9 cellular contexts compared by ENCODE assay signal in the genomic region with DNA sequence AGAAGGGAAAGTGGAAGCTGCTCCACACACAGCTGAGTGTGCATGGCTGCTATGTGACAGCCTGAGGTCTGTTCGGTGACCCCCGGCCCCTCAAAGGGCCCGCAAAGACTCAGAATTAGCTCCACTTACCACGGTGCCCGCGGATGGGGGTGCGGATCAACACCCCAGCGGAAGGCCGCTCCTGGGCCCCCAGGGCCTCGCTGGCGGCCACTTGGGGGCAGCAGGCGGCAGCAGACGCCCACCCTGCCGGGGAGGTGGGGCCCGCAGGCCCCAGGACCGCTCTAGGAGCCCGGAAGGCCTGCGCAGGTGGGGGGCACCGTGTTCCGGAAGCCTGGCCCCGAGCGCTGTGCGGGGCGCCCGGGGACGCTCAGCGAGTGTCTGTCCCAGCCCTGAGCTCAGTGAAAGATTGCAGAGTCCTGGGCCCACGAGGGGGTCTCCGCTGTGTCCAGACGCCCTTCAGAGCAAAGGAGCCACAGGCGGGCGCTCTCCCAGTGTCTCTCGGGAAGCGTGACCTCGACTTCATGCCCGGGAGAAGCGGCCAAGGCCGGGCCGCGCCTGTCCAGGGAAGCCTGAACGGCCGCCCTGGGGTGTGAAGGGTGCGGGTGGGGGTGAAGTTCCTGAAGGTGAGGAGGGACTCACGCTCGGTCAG.
DNase-seq lines count a peak whose midpoint lies in the region; ATAC-seq and TF ChIP-seq lines count a peak whose summit lies in the region.
"Had no signal": no experiment of that assay in that cellular context is flagged by ENCODE, and none has a peak within 500 bp of the region (broad histone marks: within the 10 kb centered on the region; RNA-seq: fewer than 3 reads in every experiment).

No MANE protein-coding gene starts in this region.

- H3K9me3 ChIP-seq in heart left ventricle, result no peaks in the 10 kb centered on the region
- H3K9me3 ChIP-seq: SJCRH30 had no signal

- H3K9me3 Mint-ChIP-seq in CD14-positive monocyte (peaks cover 0 to 2% (median 0%) of the 10 kb centered on the region in 7 donors), progenitor cell of endocrine pancreas (ENCODE audit: low read depth) (no peaks in the 10 kb centered on the region)

- H3K27me3 ChIP-seq in heart left ventricle, result no peaks in the 10 kb centered on the region
- H3K27me3 ChIP-seq: SJCRH30 had no signal

- H3K4me1 Mint-ChIP-seq in CD14-positive monocyte, result peaks cover 15% of the 10 kb centered on the region
- peaks cover 21% of the 10 kb centered on the region for H3K4me1 Mint-ChIP-seq in progenitor cell of endocrine pancreas (ENCODE audit: low read depth)

- peak overlapping the region in 7 of 12 donors; percentile 2 to 70 (median 37) for H3K27ac ChIP-seq in heart left ventricle
- H3K27ac ChIP-seq: SJCRH30 had no signal

- H3K27me3 Mint-ChIP-seq in CD14-positive monocyte (ENCODE audit: low read depth in 3 of 3), result peaks cover 3 to 6% (median 4%) of the 10 kb centered on the region in 3 donors
- H3K27me3 Mint-ChIP-seq in progenitor cell of endocrine pancreas, result peaks cover 26% of the 10 kb centered on the region

- no peak for TF ChIP-seq POLR2A in heart left ventricle (IDR thresholded peaks at IDR 0.05)

- WGBS in heart left ventricle, 4 donors, result 24 to 33% (median 25%) methylated on average over 32 to 45 of the region's 45 CpGs

- H3K36me3 Mint-ChIP-seq in CD14-positive monocyte, result peaks cover 0 to 1% of the 10 kb centered on the region in 2 donors
- no peaks in the 10 kb centered on the region for H3K36me3 Mint-ChIP-seq in progenitor cell of endocrine pancreas (ENCODE audit: insufficient read depth)

- peak overlapping the region; percentile 65 to 91 (median 86) for H3K27ac Mint-ChIP-seq in CD14-positive monocyte
- H3K27ac Mint-ChIP-seq in progenitor cell of endocrine pancreas, result peak overlapping the region; percentile 63

- no peak for DNase-seq in CD14-positive monocyte (ENCODE audit: low spot score)
- DNase-seq in activated CD8-positive, alpha-beta memory T cell treated with anti-CD3 and anti-CD28 coated beads for 1 hour (ENCODE audit: extremely low read depth in 1 of 2, low read depth in 1 of 2), result peak; percentile 9 to 19
- DNase-seq in heart left ventricle, result peak in 1 of 5 donors; percentile 49
- DNase-seq in progenitor cell of endocrine pancreas (ENCODE audit: low spot score, unreplicated experiment), result no peak
- DNase-seq in SIG-M5 (lab: John Stamatoyannopoulos, UW), result no peak
- no peak for DNase-seq in NCI-H2227 treated with DMSO at 0.1 percent for 48 hours (lab: John Stamatoyannopoulos, UW)
- DNase-seq: SJCRH30 had no signal

- H3K4me3 ChIP-seq in heart left ventricle, result peak overlapping the region in 10 of 12 donors; percentile 0 to 51 (median 38)
- H3K4me3 ChIP-seq: SJCRH30 had no signal

- peak; percentile 27 for TF ChIP-seq CTCF in CD14-positive monocyte (IDR thresholded peaks at IDR 0.05)
- TF ChIP-seq CTCF in heart left ventricle (IDR thresholded peaks at IDR 0.05), result peak; percentile 39 to 69 (median 54)
- peak; percentile 54 for TF ChIP-seq CTCF in progenitor cell of endocrine pancreas (IDR thresholded peaks at IDR 0.05; ENCODE audit: unreplicated experiment)

- no peaks in the 10 kb centered on the region for H3K36me3 ChIP-seq in heart left ventricle
- H3K36me3 ChIP-seq: SJCRH30 had no signal

- peaks cover 0 to 30% (median 10%) of the 10 kb centered on the region in 12 donors for H3K4me1 ChIP-seq in heart left ventricle
- H3K4me1 ChIP-seq: SJCRH30 had no signal

- peak overlapping the region; percentile 71 to 77 for H3K4me3 Mint-ChIP-seq in CD14-positive monocyte
- peak overlapping the region; percentile 30 for H3K4me3 Mint-ChIP-seq in progenitor cell of endocrine pancreas (ENCODE audit: low read depth)

- ATAC-seq in heart left ventricle (peak; percentile 28 to 81 (median 78)), HG03520 (IDR thresholded peaks at IDR 0.05; ENCODE audit: unreplicated experiment) (no peak), HG02981 (IDR thresholded peaks at IDR 0.05; ENCODE audit: unreplicated experiment) (no peak)

- intact Hi-C loops in CD14-positive monocyte (cut with micrococcal nuclease), result no loop called here
- intact Hi-C loops in heart left ventricle (cut with DNase I), result loop anchor here in 3 of 10 donors (5.0 to 10.0 kb wide), 3 partner anchors 292 to 485 kb away; no protein-coding TSS in a partner anchor

Comparison
In these comparisons a context has a peak if more than half of its experiments do, and no peak if none do; other contexts are left out.
1. DNase-seq: peak in activated CD8-positive, alpha-beta memory T cell treated with anti-CD3 and anti-CD28 coated beads for 1 hour (2 of 2); none in CD14-positive monocyte (single experiment), progenitor cell of endocrine pancreas (single experiment), SIG-M5 (single experiment) and NCI-H2227 treated with DMSO at 0.1 percent for 48 hours (single experiment).
2. ATAC-seq: peak in heart left ventricle (4 of 4); none in HG03520 (single experiment) and HG02981 (single experiment).
3. Peak in every context shown above with its lines, with median percentiles within 50 percentile points of each other: CTCF ChIP-seq.